In the genomic region with DNA sequence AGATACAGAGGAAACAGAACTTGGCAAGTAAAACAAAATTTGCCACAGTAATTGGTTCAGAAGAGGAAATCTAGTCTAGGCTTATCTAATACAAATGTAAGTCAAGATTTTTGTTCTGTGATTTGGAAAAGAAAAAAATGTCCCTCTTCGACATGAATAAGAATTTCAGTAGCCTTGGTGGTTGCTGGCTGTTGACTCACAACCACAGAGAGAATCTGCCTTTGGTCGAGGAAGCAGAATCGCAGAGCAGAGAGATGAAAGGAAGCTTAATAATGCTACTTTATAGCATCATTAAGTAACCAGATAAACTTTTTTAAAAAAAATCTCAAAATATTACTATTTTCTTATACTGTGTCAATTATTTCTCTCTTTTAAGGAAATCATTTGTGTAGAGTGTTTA, we compare ENCODE assay signal across 29 cellular contexts.
"Had no signal": no experiment of that assay in that cellular context is flagged by ENCODE, and none has a peak within 500 bp of the region (broad histone marks: within the 10 kb centered on the region; RNA-seq: fewer than 3 reads in every experiment).

No MANE protein-coding gene starts in this region.

- H3K4me3 Mint-ChIP-seq: activated CD4-positive, alpha-beta memory T cell treated with anti-CD3 and anti-CD28 coated beads, Interleukin-2, amount 10 ng/mL, durations not matched to agents 7 days and 5 days; activated CD4-positive, alpha-beta T cell treated with anti-CD3 and anti-CD28 coated beads, Interleukin-2, amount 10 ng/mL, durations not matched to agents 7 days and 5 days; activated T-cell treated with anti-CD3 and anti-CD28 coated beads, Interleukin-2, amount 50 U/mL, for 24 hours; stimulated activated naive B cell treated with anti-CD40 and anti-IgM and Interleukin-4, amounts not matched to agents 10 μg/mL and 1 μg/mL and 100 μg/mL, for 72 hours; WTC11 had no signal

- H3K4me1 Mint-ChIP-seq: activated CD4-positive, alpha-beta memory T cell treated with anti-CD3 and anti-CD28 coated beads, Interleukin-2, amount 10 ng/mL, durations not matched to agents 7 days and 5 days; activated CD4-positive, alpha-beta T cell treated with anti-CD3 and anti-CD28 coated beads, Interleukin-2, amount 10 ng/mL, durations not matched to agents 7 days and 5 days had no signal

- H3K9me3 ChIP-seq: body of pancreas, ovary, stomach, tibial nerve had no signal

- H3K27ac Mint-ChIP-seq: activated CD4-positive, alpha-beta memory T cell treated with anti-CD3 and anti-CD28 coated beads, Interleukin-2, amount 10 ng/mL, durations not matched to agents 7 days and 5 days; activated CD4-positive, alpha-beta T cell treated with anti-CD3 and anti-CD28 coated beads, Interleukin-2, amount 10 ng/mL, durations not matched to agents 7 days and 5 days; activated T-cell treated with anti-CD3 and anti-CD28 coated beads, Interleukin-2, amount 50 U/mL, for 24 hours; progenitor cell of endocrine pancreas; stimulated activated naive B cell treated with anti-CD40 and anti-IgM and Interleukin-4, amounts not matched to agents 10 μg/mL and 1 μg/mL and 100 μg/mL, for 72 hours; WTC11 had no signal

- H3K27me3 ChIP-seq: body of pancreas, dorsolateral prefrontal cortex, ovary, stomach, tibial nerve had no signal

- H3K4me3 ChIP-seq: body of pancreas, dorsolateral prefrontal cortex, mucosa of descending colon, ovary, smooth muscle cell, stomach, tibial nerve had no signal

- H3K4me2 ChIP-seq: smooth muscle cell had no signal

- H3K36me3 Mint-ChIP-seq: stimulated activated naive B cell treated with anti-CD40 and anti-IgM and Interleukin-4, amounts not matched to agents 10 μg/mL and 1 μg/mL and 100 μg/mL, for 72 hours; WTC11 had no signal

- H3K4me1 ChIP-seq: body of pancreas, stomach, tibial nerve had no signal

- H3K27me3 Mint-ChIP-seq: activated CD4-positive, alpha-beta memory T cell treated with anti-CD3 and anti-CD28 coated beads, Interleukin-2, amount 10 ng/mL, durations not matched to agents 7 days and 5 days; activated CD4-positive, alpha-beta T cell treated with anti-CD3 and anti-CD28 coated beads, Interleukin-2, amount 10 ng/mL, durations not matched to agents 7 days and 5 days; activated T-cell treated with anti-CD3 and anti-CD28 coated beads, Interleukin-2, amount 50 U/mL, for 24 hours; progenitor cell of endocrine pancreas; stimulated activated naive B cell treated with anti-CD40 and anti-IgM and Interleukin-4, amounts not matched to agents 10 μg/mL and 1 μg/mL and 100 μg/mL, for 72 hours had no signal

- H3K27ac ChIP-seq: body of pancreas, dorsolateral prefrontal cortex, ovary, stomach, tibial nerve had no signal

- H3K9me3 Mint-ChIP-seq: activated T-cell treated with anti-CD3 and anti-CD28 coated beads, Interleukin-2, amount 50 U/mL, for 24 hours; stimulated activated naive B cell treated with anti-CD40 and anti-IgM and Interleukin-4, amounts not matched to agents 10 μg/mL and 1 μg/mL and 100 μg/mL, for 72 hours had no signal

- H3K36me3 ChIP-seq: ovary, stomach, tibial nerve had no signal

- DNase-seq: activated CD4-positive, alpha-beta memory T cell treated with anti-CD3 and anti-CD28 coated beads, Interleukin-2, amount 10 ng/mL, durations not matched to agents 7 days and 5 days; activated CD4-positive, alpha-beta T cell treated with anti-CD3 and anti-CD28 coated beads for 1 hour; activated CD4-positive, alpha-beta T cell treated with anti-CD3 and anti-CD28 coated beads, Interleukin-2, amount 10 ng/mL, durations not matched to agents 7 days and 5 days; activated CD8-positive, alpha-beta memory T cell treated with anti-CD3 and anti-CD28 coated beads, Interleukin-2, amount 50 U/mL, for 48 hours; activated gamma-delta T cell; activated naive CD4-positive, alpha-beta T cell treated with anti-CD3 and anti-CD28 coated beads, Interleukin-2, amount 50 U/mL, for 16 hours; activated T-cell treated with anti-CD3 and anti-CD28 coated beads, Interleukin-2, amount 50 U/mL, for 24 hours; anterior cingulate cortex; body of pancreas; dorsolateral prefrontal cortex; effector memory CD4-positive, alpha-beta T cell; erythroblast; head of caudate nucleus; hippocampal formation; left cardiac atrium; left ventricle myocardium superior; mucosa of descending colon; ovary; stimulated activated CD4-positive, alpha-beta T cell treated with anti-CD3 and anti-CD28 coated beads, Interleukin-1b, Interleukin-23, amount 100 ng/mL, for 48 hours; stimulated activated CD4-positive, alpha-beta T cell treated with anti-CD3 and anti-CD28 coated beads, Interleukin-4, amount 100 ng/mL, for 4 hours; stimulated activated CD8-positive, alpha-beta memory T cell treated with anti-CD3 and anti-CD28 coated beads, Interleukin-4, amount 100 ng/mL, for 48 hours; stimulated activated naive B cell treated with anti-CD40 and anti-IgM and Interleukin-4, amounts not matched to agents 10 μg/mL and 1 μg/mL and 100 μg/mL, for 72 hours; stomach; T-helper 2 cell had no signal

- ATAC-seq: body of pancreas; left cardiac atrium; left ventricle myocardium superior; mucosa of descending colon; sciatic nerve; stimulated activated naive B cell treated with anti-CD40 and anti-IgM and Interleukin-4, amounts not matched to agents 10 μg/mL and 1 μg/mL and 100 μg/mL, for 72 hours; WTC11 had no signal
